8 cellular contexts compared by ENCODE assay signal in the genomic region with DNA sequence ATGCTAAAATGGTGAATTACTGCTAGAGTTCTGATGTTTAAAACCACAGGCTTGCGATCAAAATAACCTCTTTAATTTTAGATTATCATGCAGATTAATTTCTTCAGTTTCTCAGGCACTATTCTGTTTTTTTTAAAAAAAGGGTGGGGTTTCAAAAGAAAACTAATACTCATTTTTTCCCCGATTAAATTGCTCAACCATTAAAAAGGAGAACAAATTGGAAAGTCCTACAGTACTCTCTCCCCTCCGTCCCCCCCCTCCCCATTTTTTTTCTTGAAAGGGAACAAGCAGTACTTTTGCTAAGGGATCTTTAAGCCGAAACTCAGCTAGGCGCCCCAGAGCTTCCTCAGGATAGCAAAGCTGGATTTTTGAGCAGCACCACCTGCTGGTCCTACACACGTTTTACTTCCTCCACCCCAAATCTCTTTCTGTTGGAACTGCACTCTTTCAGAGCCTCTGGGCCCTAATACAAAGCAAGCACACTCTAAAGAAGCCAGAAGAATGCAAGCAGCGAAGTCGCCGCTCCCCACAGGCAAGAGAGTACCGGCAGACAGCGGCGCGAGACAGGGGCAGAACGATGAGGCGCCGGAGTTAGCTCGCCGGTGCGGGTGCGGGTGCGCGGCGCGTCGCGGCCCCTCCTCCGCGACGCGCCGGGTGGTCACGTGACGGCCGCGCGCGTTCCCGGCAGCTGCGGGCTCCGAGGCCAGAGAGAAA. TPM values are rescaled to one million over a fixed set of nuclear protein-coding genes. Genes with fewer than 3 reads are reported as not detected.
DNase-seq lines count a peak whose midpoint lies in the region; ATAC-seq, FAIRE-seq and TF ChIP-seq lines count a peak whose summit lies in the region.

RNF146 (plus strand) TSS at position 687 of the 714 bp plus-strand sequence. CDS start 13,475 bp downstream, outside the sequence.

- peak within 1 kb of the TSS; percentile 89 for H3K9ac ChIP-seq in keratinocyte (ENCODE audit: control insufficient read depth, extremely low read depth, insufficient read depth, low read length)

- no peaks in the 10 kb centered on the region for H3K36me3 ChIP-seq in keratinocyte (ENCODE audit: control insufficient read depth in 2 of 2, extremely low read depth in 1 of 2, insufficient read depth in 2 of 2, low read length in 2 of 2)

- H3K4me3 ChIP-seq in keratinocyte (ENCODE audit: control insufficient read depth in 2 of 3, extremely low read depth in 1 of 3, insufficient read depth in 2 of 3, low read depth in 1 of 3, low read length in 3 of 3): peak within 1 kb of the TSS; percentile 71 to 100 (median 87)

- H3K9me3 ChIP-seq in keratinocyte (ENCODE audit: control insufficient read depth, low read depth, low read length): no peaks in the 10 kb centered on the region

- peak; percentile 48 for FAIRE-seq in keratinocyte (lab: Jason Lieb, UNC)

- H3K4me2 ChIP-seq in keratinocyte (ENCODE audit: control insufficient read depth, extremely low read depth, insufficient read depth, low read depth, low read length): peak within 1 kb of the TSS; percentile 89

- peak within 1 kb of the TSS; percentile 98 for H2AFZ ChIP-seq in keratinocyte (ENCODE audit: control insufficient read depth, low read length)

- no peaks in the 10 kb centered on the region for H3K27me3 Mint-ChIP-seq in central memory CD8-positive, alpha-beta T cell

- H3K4me1 ChIP-seq in keratinocyte (ENCODE audit: control insufficient read depth, extremely low read depth, insufficient read depth, low read length): peaks cover 6% of the 10 kb centered on the region

- TF ChIP-seq CTCF in keratinocyte (optimal IDR thresholded peaks at IDR 0.05 in 1 of 3, IDR thresholded peaks at IDR 0.05 in 1 of 3, conservative IDR thresholded peaks at IDR 0.05 in 1 of 3; ENCODE audit: extremely low read depth in 1 of 3, insufficient read depth in 2 of 3, low read length in 3 of 3): peak; percentile 68 to 80 (median 75)

- peak within 1 kb of the TSS; percentile 95 for H3K27ac Mint-ChIP-seq in central memory CD8-positive, alpha-beta T cell (ENCODE audit: low read depth)

- H4K20me1 ChIP-seq in keratinocyte (ENCODE audit: control insufficient read depth, extremely low read depth, insufficient read depth, low read length): no peaks in the 10 kb centered on the region

- no peaks in the 10 kb centered on the region for H3K9me3 Mint-ChIP-seq in central memory CD8-positive, alpha-beta T cell

- H3K79me2 ChIP-seq in keratinocyte (ENCODE audit: control insufficient read depth, insufficient read depth, low read length): peaks cover 43% of the 10 kb centered on the region

- H3K9me1 ChIP-seq in keratinocyte (ENCODE audit: control insufficient read depth, extremely low read depth, insufficient read depth, low read length): no peaks in the 10 kb centered on the region

- dilution Hi-C loops in keratinocyte (cut with MboI; ENCODE audit: extremely low pct_ligation_motif_present, low sequenced_read_pairs): no loop called here

- no peaks in the 10 kb centered on the region for H3K27me3 ChIP-seq in keratinocyte (ENCODE audit: control insufficient read depth, extremely low read depth, insufficient read depth, low read length)

- DNase-seq in AG08396 (ENCODE audit: low spot score): peak; percentile 95
- DNase-seq in NCI-H2196 treated with DMSO at 0.1 percent for 48 hours (lab: John Stamatoyannopoulos, UW; ENCODE audit: unreplicated experiment): peak; percentile 81
- peak; percentile 46 to 56 (median 49) for DNase-seq in activated CD4-positive, CD25-positive, alpha-beta regulatory T cell (lab: John Stamatoyannopoulos, UW)
- DNase-seq in central memory CD8-positive, alpha-beta T cell (ENCODE audit: low spot score in 2 of 2): peak; percentile 50 to 58
- no peak for DNase-seq in keratinocyte (ENCODE audit: low read depth, low spot score)
- DNase-seq in stimulated activated CD4-positive, alpha-beta T cell treated with anti-CD3 and anti-CD28 coated beads, Interleukin-12 subunit alpha, Interleukin-12 subunit beta, amount 100 ng/mL, for 48 hours (ENCODE audit: low read depth in 2 of 3, low spot score in 1 of 3): peak; percentile 37 to 66 (median 54)

- ATAC-seq in GM18870 (IDR thresholded peaks at IDR 0.05; ENCODE audit: unreplicated experiment): peak; percentile 86
- peak; percentile 84 for ATAC-seq in HG03159 (IDR thresholded peaks at IDR 0.05; ENCODE audit: unreplicated experiment)
- peak; percentile 78 for ATAC-seq in central memory CD8-positive, alpha-beta T cell (replicated peaks; ENCODE audit: extremely low read depth, poor library complexity, severe bottlenecking)

- H3K27ac ChIP-seq in keratinocyte (ENCODE audit: control insufficient read depth, insufficient read depth, low read length): peak within 1 kb of the TSS; percentile 79

- H3K36me3 Mint-ChIP-seq in central memory CD8-positive, alpha-beta T cell (ENCODE audit: insufficient read depth): peaks cover 6% of the 10 kb centered on the region

- H3K4me1 Mint-ChIP-seq in central memory CD8-positive, alpha-beta T cell: peaks cover 39% of the 10 kb centered on the region

- H3K4me3 Mint-ChIP-seq in central memory CD8-positive, alpha-beta T cell: peak within 1 kb of the TSS; percentile 92

RNA-seq across cellular contexts. Expression of gene RNF146, which starts in this region (rescaled TPM):
- 20.0 to 36.6 TPM (median 30.9 TPM) in 3 replicates for polyA plus RNA-seq in keratinocyte
- polyA plus RNA-seq in keratinocyte (2011; ENCODE audit: low read depth): 24.6 TPM
- 17.1 and 26.6 TPM in 2 replicates for polyA plus RNA-seq in keratinocyte (2011; cell fraction: cytosol; rRNA removed)
- 42.3 and 52.1 TPM in 2 replicates for polyA plus RNA-seq in keratinocyte (2011; cell fraction: nucleus; rRNA removed)
- 15.7 and 26.2 TPM in 2 replicates for polyA plus RNA-seq in keratinocyte (2012; ENCODE audit: low replicate concordance)
- 11.5 to 20.5 TPM (median 17.2 TPM) in 3 replicates for polyA minus RNA-seq in keratinocyte
- polyA minus RNA-seq in keratinocyte (2011; cell fraction: cytosol; rRNA and poly(A)+ RNA removed): 14.8 TPM
- polyA minus RNA-seq in keratinocyte (2011; cell fraction: nucleus; rRNA and poly(A)+ RNA removed): 11.9 and 26.9 TPM in 2 replicates
